Comparison of ENCODE assay signal across 21 cellular contexts in the genomic region with DNA sequence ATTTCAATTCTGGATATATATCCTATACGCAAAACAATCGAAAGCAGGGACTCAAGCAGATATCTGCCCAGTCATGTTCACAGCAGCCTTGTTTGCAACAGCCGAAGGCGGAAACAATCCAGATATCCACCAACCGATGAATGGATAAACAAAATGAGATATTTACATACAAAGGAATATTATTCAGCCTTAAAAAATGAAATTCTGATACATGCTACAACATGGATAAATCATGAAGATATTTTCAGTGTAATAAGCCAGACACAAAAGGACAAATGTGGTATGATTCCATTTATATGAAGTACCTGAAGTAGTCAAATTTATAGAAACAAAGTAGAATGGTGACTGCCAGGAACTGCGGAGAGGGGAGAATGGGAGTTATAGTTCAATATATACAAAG. TPM values are rescaled to one million over a fixed set of nuclear protein-coding genes. Genes with fewer than 3 reads are reported as not detected.
DNase-seq lines count a peak whose midpoint lies in the region; ATAC-seq, FAIRE-seq and TF ChIP-seq lines count a peak whose summit lies in the region.
"Had no signal": no experiment of that assay in that cellular context is flagged by ENCODE, and none has a peak within 500 bp of the region (broad histone marks: within the 10 kb centered on the region; RNA-seq: fewer than 3 reads in every experiment).

No MANE protein-coding gene starts in this region.

- peaks cover 12% of the 10 kb centered on the region for H3K36me3 Mint-ChIP-seq in CD4-positive, CD25-positive, alpha-beta regulatory T cell

- RAD21 ChIA-PET in GM12878 (lab: Charles Lee; ENCODE audit: unreplicated experiment) = no interaction called here

- H4K20me1 ChIP-seq in GM12878 (ENCODE audit: control insufficient read depth, insufficient read depth) = no peaks in the 10 kb centered on the region

- H3K4me1 ChIP-seq in A549 (0 out of 3 replicates have a peak, but pooled peaks cover 7% of the 10 kb centered on the region), GM12878 (ENCODE audit: control insufficient read depth, insufficient read depth, low read length) (peaks cover 5% of the 10 kb centered on the region; the same call in 1 of the 2 replicates)
- H3K4me1 ChIP-seq in CD4-positive, CD25-positive, alpha-beta regulatory T cell (ENCODE audit: control insufficient read depth, insufficient read depth, low read length, poor library complexity, severe bottlenecking) = peaks cover 4% of the 10 kb centered on the region

- 85% methylated on average over 6 of the region's 6 CpGs for WGBS in A549 (ENCODE audit: missing lambda C conversion rate)
- WGBS in GM12878 (ENCODE audit: insufficient coverage, insufficient replicate concordance, low lambda C conversion rate, missing lambda C conversion rate) = 92% methylated on average over 6 of the region's 6 CpGs

- TF ChIP-seq POLR2A in A549 (IDR thresholded peaks at IDR 0.05; ENCODE audit: low read length) = no peak
- no peak for TF ChIP-seq POLR2A in GM12878 (IDR thresholded peaks at IDR 0.05; ENCODE audit: low read depth, low read length)

- no peak overlapping the region for H3K4me3 Mint-ChIP-seq in CD4-positive, CD25-positive, alpha-beta regulatory T cell
- H3K4me3 Mint-ChIP-seq: B cell, GM23338 had no signal

- peaks cover 20% of the 10 kb centered on the region for H3K36me3 ChIP-seq in CD4-positive, CD25-positive, alpha-beta regulatory T cell (ENCODE audit: control insufficient read depth, insufficient read depth, low read length)
- H3K36me3 ChIP-seq in GM12878 (ENCODE audit: control insufficient read depth in 2 of 2, insufficient read depth in 2 of 2, low read length in 1 of 2) = peaks cover 2 to 10% of the 10 kb centered on the region in 2 experiments

- H3K9ac ChIP-seq in GM12878 (ENCODE audit: control insufficient read depth, insufficient read depth, low read length) = no peak overlapping the region
- H3K9ac ChIP-seq: SK-N-SH had no signal

- no peaks in the 10 kb centered on the region for H3K27me3 ChIP-seq in CD4-positive, CD25-positive, alpha-beta regulatory T cell (ENCODE audit: control insufficient read depth, insufficient read depth, low read length)
- no peaks in the 10 kb centered on the region for H3K27me3 ChIP-seq in GM12878 (replicated peaks in 1 of 2; ENCODE audit: control insufficient read depth in 2 of 2, insufficient read depth in 2 of 2, low read length in 1 of 2)

- TF ChIP-seq EP300 in A549 (IDR thresholded peaks at IDR 0.05) (no peak), GM12878 (IDR thresholded peaks at IDR 0.05; ENCODE audit: borderline replicate concordance in 1 of 2, control insufficient read depth in 1 of 2, low read depth in 2 of 2, low read length in 2 of 2) (no peak)

- TF ChIP-seq RAD21 in A549 (conservative IDR thresholded peaks at IDR 0.05 in 1 of 2, IDR thresholded peaks at IDR 0.05 in 1 of 2) = no peak
- no peak for TF ChIP-seq RAD21 in GM12878 (IDR thresholded peaks at IDR 0.05; ENCODE audit: insufficient read depth, low read depth, low read length)

- no peaks in the 10 kb centered on the region for H3K27me3 Mint-ChIP-seq in CD4-positive, CD25-positive, alpha-beta regulatory T cell
- H3K27me3 Mint-ChIP-seq: B cell; CD4-positive, alpha-beta memory T cell had no signal

- H3K4me2 ChIP-seq in A549 (no peak overlapping the region), GM12878 (ENCODE audit: control insufficient read depth, insufficient read depth) (no peak overlapping the region)
- H3K4me2 ChIP-seq: GM23338, SK-N-SH had no signal

- intact Hi-C loops in GM12878 (cut with micrococcal nuclease; ENCODE audit: unreplicated experiment) = no loop called here

- H3K9me3 Mint-ChIP-seq in CD4-positive, CD25-positive, alpha-beta regulatory T cell = no peaks in the 10 kb centered on the region
- H3K9me3 Mint-ChIP-seq: CD4-positive, alpha-beta memory T cell; GM23338 had no signal

- TF ChIP-seq CTCF in A549 (IDR thresholded peaks at IDR 0.05) = no peak
- no peak for TF ChIP-seq CTCF in GM12878 (IDR thresholded peaks at IDR 0.05 in 2 of 3, conservative IDR thresholded peaks at IDR 0.05 in 1 of 3; ENCODE audit: control insufficient read depth in 2 of 3, extremely low read depth in 1 of 3, insufficient read depth in 1 of 3, low read depth in 3 of 3, low read length in 3 of 3)

- H3K79me2 ChIP-seq in GM12878 (ENCODE audit: control insufficient read depth, insufficient read depth, low read length) = peaks cover 84% of the 10 kb centered on the region

- no peak overlapping the region for H2AFZ ChIP-seq in GM12878 (ENCODE audit: control insufficient read depth, low read depth, low read length)
- H2AFZ ChIP-seq: GM23338 had no signal

- in situ Hi-C loops in GM12878 (cut with MboI) = no loop called here

- BruUV-seq in GM12878 (replicated peaks; lab: Mats Ljungman, UMichigan) = TSS peak; percentile 38

- peaks cover 16 to 63% (median 31%) of the 10 kb centered on the region in 4 donors for H3K4me1 Mint-ChIP-seq in CD4-positive, CD25-positive, alpha-beta regulatory T cell
- H3K4me1 Mint-ChIP-seq: GM23338 had no signal

- POLR2A ChIA-PET in A549 (lab: Yijun Ruan, JAX) = no interaction called here
- POLR2A ChIA-PET in GM12878 (lab: Charles Lee) = interaction anchor here (0.6 to 0.7 kb wide), 2 partner anchors 9 to 30 kb away, joined by 3 to 4 read pairs; no protein-coding TSS in a partner anchor

- H3K4me3 ChIP-seq in A549 = no peak overlapping the region
- H3K4me3 ChIP-seq in CD4-positive, CD25-positive, alpha-beta regulatory T cell (ENCODE audit: low read depth, low read length) = no peak overlapping the region
- no peak overlapping the region for H3K4me3 ChIP-seq in GM12878
- H3K4me3 ChIP-seq: GM23338 had no signal

- CTCF ChIA-PET in A549 (lab: Yijun Ruan, JAX) = no interaction called here
- CTCF ChIA-PET in GM12878 (lab: Yijun Ruan, JAX) = interaction anchor here (0.9 kb wide), 1 partner anchor 60 kb away, joined by 3 read pairs; no protein-coding TSS in a partner anchor

- no peaks in the 10 kb centered on the region for H3K9me3 ChIP-seq in A549
- H3K9me3 ChIP-seq in CD4-positive, CD25-positive, alpha-beta regulatory T cell (ENCODE audit: control insufficient read depth in 2 of 2, low read length in 2 of 2) = no peaks in the 10 kb centered on the region
- H3K9me3 ChIP-seq in GM12878 (replicated peaks; ENCODE audit: control insufficient read depth, insufficient read depth, low read length) = no peaks in the 10 kb centered on the region; the same call in 1 of the 3 replicates
- H3K9me3 ChIP-seq: SK-N-SH had no signal

- peak overlapping the region in 2 of 3 donors; percentile 68 to 72 for H3K27ac Mint-ChIP-seq in CD4-positive, CD25-positive, alpha-beta regulatory T cell
- H3K27ac Mint-ChIP-seq: B cell, GM23338 had no signal

- DNase-seq in A549 (ENCODE audit: low read depth in 1 of 2, low spot score in 1 of 2) (no peak), GM12878 (ENCODE audit: low read depth, low spot score) (no peak), kidney tubule cell (ENCODE audit: low spot score) (no peak)
- DNase-seq in CD4-positive, CD25-positive, alpha-beta regulatory T cell = no peak
- no peak for DNase-seq in stimulated activated CD4-positive, alpha-beta T cell treated with anti-CD3 and anti-CD28 coated beads, Interleukin-4, amount 100 ng/mL, for 4 hours
- DNase-seq: CD4-positive, alpha-beta memory T cell; DND-41; KBM-7; NCI-H1417 treated with DMSO at 0.1 percent for 48 hours; NCI-H2029; NCI-H2171; NCI-H446; NK-92 treated with Interleukin-12 subunit alpha and Interleukin-12 subunit beta, amount 100 ng/mL, for 24 hours; SHP77; SK-N-SH had no signal

- ATAC-seq in A549 (no peak), GM12878 (no peak)
- no peak for ATAC-seq in CD4-positive, CD25-positive, alpha-beta regulatory T cell (ENCODE audit: low read depth in 2 of 2)
- ATAC-seq: GM23338, HCT116 had no signal

- H3K27ac ChIP-seq in A549 (no peak overlapping the region), GM12878 (ENCODE audit: control insufficient read depth, insufficient read depth) (no peak overlapping the region)
- no peak overlapping the region for H3K27ac ChIP-seq in CD4-positive, CD25-positive, alpha-beta regulatory T cell (ENCODE audit: insufficient read depth, low read length, poor library complexity, severe bottlenecking)

- peak; percentile 23 for FAIRE-seq in A549 (lab: Jason Lieb, UNC)
- no peak for FAIRE-seq in GM12878 (lab: Jason Lieb, UNC)
- FAIRE-seq: G401.6, GM12891, GM18507 had no signal

- SMC1A ChIA-PET in GM12878 (lab: Charles Lee; ENCODE audit: uncharacterized antibody, unreplicated experiment) = interaction anchor here (5.1 kb wide), 1 partner anchor 12 kb away, joined by 27 read pairs; no protein-coding TSS in a partner anchor

RNA-seq across cellular contexts. Expression of a gene that starts 15.6 kb away (rescaled TPM):
- polyA plus RNA-seq in A549 (2011; rRNA removed) = 4.9 and 11.5 TPM in 2 replicates
- 3.1 and 4.9 TPM in 2 replicates for polyA plus RNA-seq in A549 (2012; cell fraction: cytosol; rRNA removed)
- 5.6 and 6.4 TPM in 2 replicates for polyA plus RNA-seq in A549 (2012; cell fraction: nucleus; rRNA removed)
- 7.2 to 8.9 TPM (median 8.2 TPM) in 3 replicates for polyA plus RNA-seq in A549 (2017; fragmentation: RNase III; extraction: RNeasy Plus Mini Kit Qiagen cat#74134 plus additional on column Dnase treatment)
- polyA minus RNA-seq in A549 (2011; rRNA and poly(A)+ RNA removed) = 21.4 and 32.9 TPM in 2 replicates
- total RNA-seq in CD4-positive, CD25-positive, alpha-beta regulatory T cell = 81.5 TPM
- 1 to 10 TPM; 2.9 to 4.5 (median 3.3) TPM for polyA plus RNA-seq in CD4-positive, CD25-positive, alpha-beta regulatory T cell
- total RNA-seq in GM12878 (2013; cell fraction: nucleolus; rRNA removed) = 42.2 and 43.5 TPM in 2 replicates
- total RNA-seq in GM12878 (2014; rRNA removed) = 6.9 and 7.2 TPM in 2 replicates
- 8.3 and 8.8 TPM in 2 replicates for total RNA-seq in GM12878 (2014; rRNA removed; fragmentation: Illumina TruSeq; extraction: Trizol)
- total RNA-seq in GM12878 (2021) = 63.1 and 64.6 TPM in 2 replicates
- 8.1 TPM for polyA plus RNA-seq in GM12878 (2011; ENCODE audit: low read depth)
- polyA plus RNA-seq in GM12878 (2011; rRNA removed) = 7.3 and 10.8 TPM in 2 replicates
- polyA plus RNA-seq in GM12878 (2011; cell fraction: cytosol; rRNA removed) = 9.8 and 17.2 TPM in 2 replicates
- 15.9 and 16.1 TPM in 2 replicates for polyA plus RNA-seq in GM12878 (2011; cell fraction: nucleus; rRNA removed)
- 11.1 and 15.1 TPM in 2 replicates for polyA plus RNA-seq in GM12878 (2012)
- polyA plus RNA-seq in GM12878 (2014; fragmentation: Illumina TruSeq; extraction: Trizol) = 17.6 and 21.2 TPM in 2 replicates
- polyA plus RNA-seq in GM12878 (2014; fragmentation: Nextera tagmentation; extraction: Ambion mirVana) = 1 to 10 TPM; 2.4 to 8.7 TPM
- 10.1 and 11.3 TPM in 2 replicates for polyA plus RNA-seq in GM12878 (2014; rRNA removed)
- polyA plus RNA-seq in GM12878 (2016; fragmentation: Nextera tagmentation; extraction: Ambion mirVana) = 1 to 10 TPM; 6.4 to 6.6 TPM
- polyA minus RNA-seq in GM12878 (2011; rRNA and poly(A)+ RNA removed) = 21.0 and 24.2 TPM in 2 replicates
- polyA minus RNA-seq in GM12878 (2011; cell fraction: cytosol; rRNA and poly(A)+ RNA removed) = 24.1 and 25.2 TPM in 2 replicates
- polyA minus RNA-seq in GM12878 (2011; cell fraction: nucleus; rRNA and poly(A)+ RNA removed) = 7.4 and 10.2 TPM in 2 replicates

RNA-seq across cellular contexts. Expression of a gene that starts 39.4 kb away (rescaled TPM):
- polyA plus RNA-seq in A549 (2011; rRNA removed) = 18.7 and 24.1 TPM in 2 replicates
- polyA plus RNA-seq in A549 (2012; cell fraction: cytosol; rRNA removed) = 35.9 and 47.7 TPM in 2 replicates
- 219 and 307 TPM in 2 replicates for polyA plus RNA-seq in A549 (2012; cell fraction: nucleus; rRNA removed)
- polyA plus RNA-seq in A549 (2017; fragmentation: RNase III; extraction: RNeasy Plus Mini Kit Qiagen cat#74134 plus additional on column Dnase treatment) = 37.0 to 44.0 TPM (median 43.3 TPM) in 3 replicates
- 32.5 and 43.4 TPM in 2 replicates for polyA minus RNA-seq in A549 (2011; rRNA and poly(A)+ RNA removed)
- total RNA-seq in CD4-positive, CD25-positive, alpha-beta regulatory T cell = 133 TPM
- 10 to 100 TPM; 11.2 to 21.2 (median 13.6) TPM for polyA plus RNA-seq in CD4-positive, CD25-positive, alpha-beta regulatory T cell
- total RNA-seq in GM12878 (2013; cell fraction: nucleolus; rRNA removed) = 176 and 188 TPM in 2 replicates
- total RNA-seq in GM12878 (2014; rRNA removed) = 18.2 and 22.2 TPM in 2 replicates
- total RNA-seq in GM12878 (2014; rRNA removed; fragmentation: Illumina TruSeq; extraction: Trizol) = 13.1 and 13.7 TPM in 2 replicates
- 57.5 and 74.8 TPM in 2 replicates for total RNA-seq in GM12878 (2021)
- 25.1 TPM for polyA plus RNA-seq in GM12878 (2011; ENCODE audit: low read depth)
- 15.7 and 26.6 TPM in 2 replicates for polyA plus RNA-seq in GM12878 (2011; rRNA removed)
- 20.2 and 26.8 TPM in 2 replicates for polyA plus RNA-seq in GM12878 (2011; cell fraction: cytosol; rRNA removed)
- 454 and 493 TPM in 2 replicates for polyA plus RNA-seq in GM12878 (2011; cell fraction: nucleus; rRNA removed)
- 54.4 and 57.1 TPM in 2 replicates for polyA plus RNA-seq in GM12878 (2012)
- polyA plus RNA-seq in GM12878 (2014; fragmentation: Illumina TruSeq; extraction: Trizol) = 23.5 and 31.0 TPM in 2 replicates
- polyA plus RNA-seq in GM12878 (2014; fragmentation: Nextera tagmentation; extraction: Ambion mirVana) = 10 to 100 TPM; 12.0 to 13.4 TPM
- 55.1 and 73.9 TPM in 2 replicates for polyA plus RNA-seq in GM12878 (2014; rRNA removed)
- polyA plus RNA-seq in GM12878 (2016; fragmentation: Nextera tagmentation; extraction: Ambion mirVana) = 10 to 100 TPM; 20.8 to 23.3 TPM
- polyA minus RNA-seq in GM12878 (2011; rRNA and poly(A)+ RNA removed) = 25.8 and 43.4 TPM in 2 replicates
- polyA minus RNA-seq in GM12878 (2011; cell fraction: cytosol; rRNA and poly(A)+ RNA removed) = 25.7 and 31.0 TPM in 2 replicates
- 151 and 238 TPM in 2 replicates for polyA minus RNA-seq in GM12878 (2011; cell fraction: nucleus; rRNA and poly(A)+ RNA removed)

RNA-seq across cellular contexts. Expression of a gene that starts 51.3 kb away (rescaled TPM):
- polyA plus RNA-seq in A549 (2011; rRNA removed) (19.7 and 23.9 TPM in 2 replicates), A549 (2017; fragmentation: RNase III; extraction: RNeasy Plus Mini Kit Qiagen cat#74134 plus additional on column Dnase treatment) (19.1 to 22.3 TPM (median 21.6 TPM) in 3 replicates), GM12878 (2011; rRNA removed) (12.8 and 35.6 TPM in 2 replicates), GM12878 (2014; fragmentation: Illumina TruSeq; extraction: Trizol) (21.6 and 49.4 TPM in 2 replicates), GM12878 (2014; fragmentation: Nextera tagmentation; extraction: Ambion mirVana) (1 to 10 TPM; 5.1 to 8.4 TPM), GM12878 (2014; rRNA removed) (56.5 and 57.9 TPM in 2 replicates), GM12878 (2016; fragmentation: Nextera tagmentation; extraction: Ambion mirVana) (10 to 100 TPM; 29.9 to 40.1 TPM)
- 18.3 and 23.3 TPM in 2 replicates for polyA plus RNA-seq in A549 (2012; cell fraction: cytosol; rRNA removed)
- 48.0 and 61.6 TPM in 2 replicates for polyA plus RNA-seq in A549 (2012; cell fraction: nucleus; rRNA removed)
- polyA minus RNA-seq in A549 (2011; rRNA and poly(A)+ RNA removed) = 55.1 and 61.7 TPM in 2 replicates
- 145 TPM for total RNA-seq in CD4-positive, CD25-positive, alpha-beta regulatory T cell
- polyA plus RNA-seq in CD4-positive, CD25-positive, alpha-beta regulatory T cell = 10 to 100 TPM; 13.6 to 32.6 (median 26.0) TPM
- total RNA-seq in GM12878 (2013; cell fraction: nucleolus; rRNA removed) = 37.1 and 39.2 TPM in 2 replicates
- total RNA-seq in GM12878 (2014; rRNA removed) (15.5 and 15.7 TPM in 2 replicates), GM12878 (2014; rRNA removed; fragmentation: Illumina TruSeq; extraction: Trizol) (13.7 and 13.8 TPM in 2 replicates), GM12878 (2021) (54.6 and 59.7 TPM in 2 replicates)
- 27.4 TPM for polyA plus RNA-seq in GM12878 (2011; ENCODE audit: low read depth)
- polyA plus RNA-seq in GM12878 (2011; cell fraction: cytosol; rRNA removed) = 36.7 and 38.1 TPM in 2 replicates
- polyA plus RNA-seq in GM12878 (2011; cell fraction: nucleus; rRNA removed) = 99.3 and 114 TPM in 2 replicates
- 47.5 and 49.7 TPM in 2 replicates for polyA plus RNA-seq in GM12878 (2012)
- polyA minus RNA-seq in GM12878 (2011; rRNA and poly(A)+ RNA removed) = 36.4 and 45.0 TPM in 2 replicates
- 16.4 and 21.3 TPM in 2 replicates for polyA minus RNA-seq in GM12878 (2011; cell fraction: cytosol; rRNA and poly(A)+ RNA removed)
- polyA minus RNA-seq in GM12878 (2011; cell fraction: nucleus; rRNA and poly(A)+ RNA removed) = 44.2 and 65.2 TPM in 2 replicates

RNA-seq across cellular contexts. Expression of a gene that starts 56.2 kb away (rescaled TPM):
- polyA plus RNA-seq in A549 (2011; rRNA removed) (80.6 and 90.8 TPM in 2 replicates), A549 (2017; fragmentation: RNase III; extraction: RNeasy Plus Mini Kit Qiagen cat#74134 plus additional on column Dnase treatment) (95.6 to 108 TPM (median 104 TPM) in 3 replicates), GM12878 (2011; rRNA removed) (61.1 and 79.6 TPM in 2 replicates), GM12878 (2014; fragmentation: Illumina TruSeq; extraction: Trizol) (58.5 and 64.0 TPM in 2 replicates), GM12878 (2014; fragmentation: Nextera tagmentation; extraction: Ambion mirVana) (10 to 100 TPM in 1 of 2 experiments, 1 to 10 TPM in 1; 8.8 to 20.6 TPM), GM12878 (2014; rRNA removed) (77.0 and 77.2 TPM in 2 replicates), GM12878 (2016; fragmentation: Nextera tagmentation; extraction: Ambion mirVana) (10 to 100 TPM; 88.9 to 98.6 TPM)
- 87.4 and 122 TPM in 2 replicates for polyA plus RNA-seq in A549 (2012; cell fraction: cytosol; rRNA removed)
- 92.1 and 95.1 TPM in 2 replicates for polyA plus RNA-seq in A549 (2012; cell fraction: nucleus; rRNA removed)
- 58.9 and 67.1 TPM in 2 replicates for polyA minus RNA-seq in A549 (2011; rRNA and poly(A)+ RNA removed)
- 15.8 TPM for total RNA-seq in CD4-positive, CD25-positive, alpha-beta regulatory T cell
- polyA plus RNA-seq in CD4-positive, CD25-positive, alpha-beta regulatory T cell = 10 to 100 TPM; 30.4 to 42.1 (median 35.8) TPM
- total RNA-seq in GM12878 (2013; cell fraction: nucleolus; rRNA removed) = 77.9 and 89.0 TPM in 2 replicates
- total RNA-seq in GM12878 (2014; rRNA removed) (78.0 and 79.1 TPM in 2 replicates), GM12878 (2014; rRNA removed; fragmentation: Illumina TruSeq; extraction: Trizol) (48.7 and 51.2 TPM in 2 replicates), GM12878 (2021) (67.7 and 68.3 TPM in 2 replicates)
- 33.2 TPM for polyA plus RNA-seq in GM12878 (2011; ENCODE audit: low read depth)
- polyA plus RNA-seq in GM12878 (2011; cell fraction: cytosol; rRNA removed) = 116 and 131 TPM in 2 replicates
- polyA plus RNA-seq in GM12878 (2011; cell fraction: nucleus; rRNA removed) = 60.2 and 80.5 TPM in 2 replicates
- polyA plus RNA-seq in GM12878 (2012) = 55.5 and 66.2 TPM in 2 replicates
- 63.3 and 106 TPM in 2 replicates for polyA minus RNA-seq in GM12878 (2011; rRNA and poly(A)+ RNA removed)
- polyA minus RNA-seq in GM12878 (2011; cell fraction: cytosol; rRNA and poly(A)+ RNA removed) = 31.5 and 35.2 TPM in 2 replicates
- 30.1 and 33.3 TPM in 2 replicates for polyA minus RNA-seq in GM12878 (2011; cell fraction: nucleus; rRNA and poly(A)+ RNA removed)
